In the genomic region with DNA sequence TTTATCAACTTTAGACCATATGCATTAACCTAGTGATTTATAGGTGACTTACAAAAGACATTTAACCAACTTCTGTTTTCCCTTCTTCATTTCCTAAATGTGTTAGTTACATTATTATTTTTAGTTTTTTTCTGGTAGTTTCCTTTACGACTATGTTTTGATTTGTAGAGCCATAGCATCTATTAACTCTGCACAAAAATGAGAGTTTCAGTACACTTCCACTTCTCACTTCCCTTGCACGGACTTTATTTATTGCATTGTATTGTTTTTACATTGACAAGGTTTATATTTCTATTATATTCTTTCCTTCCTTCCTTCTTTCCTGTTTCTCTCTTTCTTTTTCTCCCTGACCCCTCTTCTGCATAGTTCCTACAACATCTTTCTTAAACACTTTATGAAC, we compare ENCODE assay signal across 16 cellular contexts. TPM values are rescaled to one million over a fixed set of nuclear protein-coding genes. Genes with fewer than 3 reads are reported as not detected.
DNase-seq lines count a peak whose midpoint lies in the region; FAIRE-seq and TF ChIP-seq lines count a peak whose summit lies in the region.
"Had no signal": no experiment of that assay in that cellular context is flagged by ENCODE, and none has a peak within 500 bp of the region (broad histone marks: within the 10 kb centered on the region; RNA-seq: fewer than 3 reads in every experiment).

No MANE protein-coding gene starts in this region.

- peak overlapping the region in 6 of 11 experiments; percentile 21 to 94 (median 62); a peak in 8 of 22 replicates for H3K4me2 ChIP-seq in BLaER1 treated with 17β-estradiol and CSF1 and Interleukin-3, amounts not matched to agents 10 nM and 100 nM
- peak overlapping the region; percentile 37 for H3K4me2 ChIP-seq in OCI-LY7 (ENCODE audit: low read length)
- peak overlapping the region; percentile 66 for H3K4me2 ChIP-seq in endothelial cell of umbilical vein (ENCODE audit: insufficient read depth, low read length)

- TF ChIP-seq CTCF in OCI-LY7 (conservative IDR thresholded peaks at IDR 0.05; ENCODE audit: low read length) (no peak), endothelial cell of umbilical vein (IDR thresholded peaks at IDR 0.05; ENCODE audit: extremely low read depth in 1 of 2, insufficient read depth in 1 of 2, low read depth in 1 of 2, low read length in 2 of 2) (no peak)

- H4K20me1 ChIP-seq in BLaER1 treated with 17β-estradiol and CSF1 and Interleukin-3, amounts not matched to agents 10 nM and 100 nM, result peaks cover 0 to 66% (median 15%) of the 10 kb centered on the region in 11 experiments; a peak in 8 of 22 replicates
- peaks cover 31% of the 10 kb centered on the region for H4K20me1 ChIP-seq in OCI-LY7 (ENCODE audit: insufficient read depth, low read length)
- peaks cover 2% of the 10 kb centered on the region for H4K20me1 ChIP-seq in endothelial cell of umbilical vein (replicated peaks; ENCODE audit: control insufficient read depth, extremely low read depth, insufficient read depth, low read length)

- no peaks in the 10 kb centered on the region for H3K9me1 ChIP-seq in endothelial cell of umbilical vein (replicated peaks; ENCODE audit: control insufficient read depth, extremely low read depth, insufficient read depth, low read length)

- intact Hi-C loops in OCI-LY7 (cut with micrococcal nuclease; ENCODE audit: unreplicated experiment), result no loop called here
- intact Hi-C loops in endothelial cell of umbilical vein (cut with micrococcal nuclease), result loop anchor here (1.0 kb wide), 1 partner anchor 14 kb away; a partner anchor contains a TSS

- peaks cover 0 to 82% (median 43%) of the 10 kb centered on the region in 10 experiments; a peak in 17 of 20 replicates for H3K4me1 ChIP-seq in BLaER1 treated with 17β-estradiol and CSF1 and Interleukin-3, amounts not matched to agents 10 nM and 100 nM
- H3K4me1 ChIP-seq in OCI-LY7 (ENCODE audit: insufficient read depth, low read length, poor library complexity, severe bottlenecking), result peaks cover 31% of the 10 kb centered on the region
- H3K4me1 ChIP-seq in endothelial cell of umbilical vein (ENCODE audit: control insufficient read depth, extremely low read depth, insufficient read depth, low read length), result peaks cover 38% of the 10 kb centered on the region
- H3K4me1 ChIP-seq: BE2C had no signal

- CTCF ChIA-PET in OCI-LY7 (lab: Charles Lee; ENCODE audit: unreplicated experiment) (no interaction called here), endothelial cell of umbilical vein (lab: Charles Lee) (interaction anchor here (2.3 kb wide), 1 partner anchor 13 kb away, joined by 21 read pairs; a partner anchor contains a TSS)

- FAIRE-seq in GM12891 (lab: Jason Lieb, UNC) (no peak), endothelial cell of umbilical vein (lab: Jason Lieb, UNC) (no peak)

- H3K36me3 ChIP-seq in BLaER1 treated with 17β-estradiol and CSF1 and Interleukin-3, amounts not matched to agents 10 nM and 100 nM, result peaks cover 7 to 45% (median 28%) of the 10 kb centered on the region in 11 experiments; a peak in 20 of 22 replicates
- H3K36me3 ChIP-seq in OCI-LY7 (ENCODE audit: insufficient read depth, low read length), result peaks cover 14% of the 10 kb centered on the region
- no peaks in the 10 kb centered on the region for H3K36me3 ChIP-seq in endothelial cell of umbilical vein (ENCODE audit: control insufficient read depth in 2 of 2, extremely low read depth in 1 of 2, insufficient read depth in 2 of 2, low read length in 2 of 2)
- H3K36me3 ChIP-seq: BE2C had no signal

- H3K4me3 ChIP-seq in BLaER1 treated with 17β-estradiol and CSF1 and Interleukin-3, amounts not matched to agents 10 nM and 100 nM, result no peak overlapping the region
- no peak overlapping the region for H3K4me3 ChIP-seq in OCI-LY7 (ENCODE audit: low read depth, low read length, poor library complexity, severe bottlenecking)
- no peak overlapping the region for H3K4me3 ChIP-seq in endothelial cell of umbilical vein (replicated peaks in 1 of 3; ENCODE audit: insufficient read depth in 1 of 3, low read depth in 1 of 3, low read length in 3 of 3)

- POLR2A ChIA-PET in OCI-LY7 (lab: Charles Lee) (interaction anchor here (0.6 to 4.2 kb wide), 3 partner anchors 10 to 1698 kb away, joined by 3 to 43 read pairs (median 3); a partner anchor contains a TSS), endothelial cell of umbilical vein (lab: Charles Lee) (no interaction called here)

- H2AFZ ChIP-seq in OCI-LY7 (ENCODE audit: low read length) (no peak overlapping the region), endothelial cell of umbilical vein (ENCODE audit: low read depth, low read length) (no peak overlapping the region)

- H3K9me2 ChIP-seq in OCI-LY7 (ENCODE audit: insufficient read depth, low read length), result no peaks in the 10 kb centered on the region

- TF ChIP-seq POLR2A in GM12891 (IDR thresholded peaks at IDR 0.05; ENCODE audit: low read depth, low read length) (no peak), endothelial cell of umbilical vein (IDR thresholded peaks at IDR 0.05; ENCODE audit: low read depth, low read length) (no peak)

- H3K9ac ChIP-seq in BLaER1 treated with 17β-estradiol and CSF1 and Interleukin-3, amounts not matched to agents 10 nM and 100 nM, result no peak overlapping the region
- no peak overlapping the region for H3K9ac ChIP-seq in endothelial cell of umbilical vein (replicated peaks; ENCODE audit: extremely low read depth, insufficient read depth, low read length)

- H3K27me3 ChIP-seq in BLaER1 treated with 17β-estradiol and CSF1 and Interleukin-3, amounts not matched to agents 10 nM and 100 nM, result no peaks in the 10 kb centered on the region
- H3K27me3 ChIP-seq in endothelial cell of umbilical vein (ENCODE audit: control insufficient read depth in 2 of 2, insufficient read depth in 2 of 2, low read length in 2 of 2), result no peaks in the 10 kb centered on the region
- H3K27me3 ChIP-seq: BE2C had no signal

- no TSS peak for BruUV-seq in OCI-LY7 (replicated peaks; lab: Mats Ljungman, UMichigan)
- BruUV-seq in endothelial cell of umbilical vein (replicated peaks; lab: Mats Ljungman, UMichigan), result no TSS peak

- H3K9me3 ChIP-seq in BLaER1 treated with 17β-estradiol and CSF1 and Interleukin-3, amounts not matched to agents 10 nM and 100 nM (replicated peaks in 1 of 11), result peaks cover 0 to 10% (median 9%) of the 10 kb centered on the region in 11 experiments; a peak in 13 of 22 replicates
- no peaks in the 10 kb centered on the region for H3K9me3 ChIP-seq in OCI-LY7 (ENCODE audit: low read length)
- no peaks in the 10 kb centered on the region for H3K9me3 ChIP-seq in endothelial cell of umbilical vein (replicated peaks; ENCODE audit: control insufficient read depth, insufficient read depth, low read length)
- H3K9me3 ChIP-seq: BE2C had no signal

- DNase-seq in GM12891 (ENCODE audit: insufficient read length, low spot score) (no peak), OCI-LY7 (ENCODE audit: low spot score) (no peak), endothelial cell of umbilical vein (ENCODE audit: low read depth, low spot score) (peak; percentile 22), hepatic stellate cell (ENCODE audit: low spot score) (no peak), A172 (ENCODE audit: low spot score) (no peak), NCI-H2196 (lab: John Stamatoyannopoulos, UW; ENCODE audit: unreplicated experiment) (no peak), GM19238 (ENCODE audit: insufficient read length, low spot score) (no peak)
- DNase-seq: BE2C; CD8-positive, alpha-beta memory T cell; DMS79 treated with DMSO at 0.1 percent for 48 hours; NCI-H1436; NCI-H2081; NCI-H524; SHP77 treated with DMSO at 0.1 percent for 48 hours; T-helper 17 cell had no signal

- dilution Hi-C loops in endothelial cell of umbilical vein (cut with MboI; ENCODE audit: extremely low pct_ligation_motif_present, low sequenced_read_pairs), result no loop called here

- H3K79me2 ChIP-seq in OCI-LY7 (ENCODE audit: insufficient read depth, low read depth, low read length), result peaks cover 95% of the 10 kb centered on the region
- peaks cover 80% of the 10 kb centered on the region for H3K79me2 ChIP-seq in endothelial cell of umbilical vein (ENCODE audit: control insufficient read depth, insufficient read depth, low read length)

- H3K27ac ChIP-seq in BLaER1 treated with 17β-estradiol and CSF1 and Interleukin-3, amounts not matched to agents 10 nM and 100 nM, result peak overlapping the region in 6 of 11 experiments; percentile 22 to 92 (median 50); a peak in 10 of 22 replicates
- H3K27ac ChIP-seq in OCI-LY7 (ENCODE audit: low read depth, low read length, poor library complexity, severe bottlenecking), result no peak overlapping the region
- peak overlapping the region; percentile 54 for H3K27ac ChIP-seq in endothelial cell of umbilical vein (ENCODE audit: insufficient read depth, low read depth, low read length)

TF ChIP-seq in GM12891, 5 proteins besides CTCF, POLR2A, EP300 and RAD21:
- TF ChIP-seq POU2F2 (IDR thresholded peaks at IDR 0.05; ENCODE audit: low read depth, low read length) (no peak), SPI1 (IDR thresholded peaks at IDR 0.05; ENCODE audit: low read depth, low read length) (peak; percentile 69), TAF1 (IDR thresholded peaks at IDR 0.05; ENCODE audit: low read depth, low read length) (no peak), PAX5 (IDR thresholded peaks at IDR 0.05; ENCODE audit: insufficient read depth, low read length, severe bottlenecking) (no peak), POLR2AphosphoS5 (IDR thresholded peaks at IDR 0.05; ENCODE audit: low read depth, low read length) (no peak)

TF ChIP-seq in endothelial cell of umbilical vein, 7 proteins besides CTCF, POLR2A, EP300 and RAD21 (continues in another document):
- TF ChIP-seq MYC (IDR thresholded peaks at IDR 0.05; ENCODE audit: low read depth, low read length) (no peak), GATA2 (IDR thresholded peaks at IDR 0.05; ENCODE audit: insufficient read depth, insufficient read length, low read depth, low read length) (no peak), POLR2AphosphoS5 (IDR thresholded peaks at IDR 0.05; ENCODE audit: insufficient read depth, low read depth, low read length) (no peak)
- TF ChIP-seq, protein P1, sequence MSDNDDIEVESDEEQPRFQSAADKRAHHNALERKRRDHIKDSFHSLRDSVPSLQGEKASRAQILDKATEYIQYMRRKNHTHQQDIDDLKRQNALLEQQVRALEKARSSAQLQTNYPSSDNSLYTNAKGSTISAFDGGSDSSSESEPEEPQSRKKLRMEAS (IDR thresholded peaks at IDR 0.05; ENCODE audit: insufficient read depth, insufficient read length), result no peak

RNA-seq across cellular contexts. Expression of a gene that starts 14.7 kb away (rescaled TPM):
- polyA plus RNA-seq in GM12891 (2012; ENCODE audit: low read depth, missing spikeins), result 7.4 TPM
- total RNA-seq in OCI-LY7 (2014; rRNA removed; shearing (Covaris generic)), result 19.3 and 22.3 TPM in 2 replicates
- 28.2 and 31.4 TPM in 2 replicates for total RNA-seq in OCI-LY7 (2022)
- 47.3 and 49.1 TPM in 2 replicates for total RNA-seq in endothelial cell of umbilical vein
- 8.5 and 11.5 TPM in 2 replicates for polyA plus RNA-seq in endothelial cell of umbilical vein
- 8.9 and 9.0 TPM in 2 replicates for polyA plus RNA-seq in endothelial cell of umbilical vein (2011; cell fraction: cytosol; rRNA removed)
- 54.0 and 81.2 TPM in 2 replicates for polyA plus RNA-seq in endothelial cell of umbilical vein (2011; cell fraction: nucleus; rRNA removed)
- 24.9 and 31.8 TPM in 2 replicates for polyA plus RNA-seq in endothelial cell of umbilical vein (2012)
- polyA minus RNA-seq in endothelial cell of umbilical vein, result 19.7 and 27.8 TPM in 2 replicates
- polyA minus RNA-seq in endothelial cell of umbilical vein (2011; cell fraction: cytosol; rRNA and poly(A)+ RNA removed), result 43.3 TPM
- polyA minus RNA-seq in endothelial cell of umbilical vein (2011; cell fraction: nucleus; rRNA and poly(A)+ RNA removed), result 57.7 and 71.3 TPM in 2 replicates
- total RNA-seq in A172 (2014; rRNA removed; shearing (Covaris generic)), result 13.9 and 15.7 TPM in 2 replicates
